Comparison of ENCODE assay signal across 18 cellular contexts in the genomic region with DNA sequence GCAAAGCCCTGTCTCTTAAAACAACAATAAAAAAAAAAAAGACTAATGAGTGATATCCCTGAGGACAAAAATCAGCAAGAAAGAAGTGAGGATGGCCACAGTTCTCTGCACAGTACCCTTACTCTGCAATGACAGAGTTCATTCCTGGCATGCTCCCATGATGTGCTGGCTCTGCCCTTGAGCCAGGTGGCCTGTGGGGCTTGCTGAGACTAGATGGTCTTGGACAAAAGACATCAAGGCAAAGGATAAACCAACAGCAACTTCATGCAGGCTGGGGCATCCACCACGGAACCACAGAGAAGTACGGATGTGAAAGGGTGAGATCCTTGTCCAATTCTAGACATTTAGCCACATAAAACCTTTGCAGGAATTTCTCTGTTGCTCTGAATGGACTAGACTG. TPM values are rescaled to one million over a fixed set of nuclear protein-coding genes. Genes with fewer than 3 reads are reported as not detected.
DNase-seq lines count a peak whose midpoint lies in the region; ATAC-seq and TF ChIP-seq lines count a peak whose summit lies in the region.
"Had no signal": no experiment of that assay in that cellular context is flagged by ENCODE, and none has a peak within 500 bp of the region (broad histone marks: within the 10 kb centered on the region; RNA-seq: fewer than 3 reads in every experiment).

No MANE protein-coding gene starts in this region.

- H3K9me3 ChIP-seq in sigmoid colon = no peaks in the 10 kb centered on the region
- no peaks in the 10 kb centered on the region for H3K9me3 ChIP-seq in H9 (ENCODE audit: control insufficient read depth, low read depth, low read length)
- H3K9me3 ChIP-seq: BLaER1 had no signal

- no peak overlapping the region for H3K14ac ChIP-seq in H9 (ENCODE audit: insufficient read depth, low read length)

- 95 to 97% methylated on average over 2 of the region's 2 CpGs for WGBS in sigmoid colon, 2 donors
- WGBS in H9 (ENCODE audit: extremely low coverage, insufficient read length, low lambda C conversion rate) = no CpG with 5 or more reads among the region's 2 CpGs

- no peak overlapping the region for H3K4me2 ChIP-seq in H9 (ENCODE audit: insufficient read depth, insufficient read length, low read length)
- H3K4me2 ChIP-seq: BLaER1 had no signal

- H2BK20ac ChIP-seq in H9 (ENCODE audit: low read depth, low read length, poor library complexity, severe bottlenecking) = no peak overlapping the region

- H3K79me1 ChIP-seq in H9 (ENCODE audit: insufficient read depth, low read depth, low read length, poor library complexity, severe bottlenecking) = no peaks in the 10 kb centered on the region

- H3K56ac ChIP-seq in H9 (ENCODE audit: insufficient read length, low read depth, low read length) = no peak overlapping the region

- H3K27ac ChIP-seq in sigmoid colon = no peak overlapping the region
- H3K27ac ChIP-seq in H9 (ENCODE audit: insufficient read length, low read depth, low read length) = no peak overlapping the region
- H3K27ac ChIP-seq: BLaER1 had no signal

- no peak for TF ChIP-seq CTCF in activated B cell treated with CpG ODN at 0.5 μM for 24 hours (IDR thresholded peaks at IDR 0.05)
- TF ChIP-seq CTCF in sigmoid colon (IDR thresholded peaks at IDR 0.05) = no peak
- no peak for TF ChIP-seq CTCF in H9 (conservative IDR thresholded peaks at IDR 0.05)

- no peak overlapping the region for H3K4me3 ChIP-seq in sigmoid colon
- H3K4me3 ChIP-seq: BLaER1, GM12878 had no signal

- no peak overlapping the region for H2BK15ac ChIP-seq in H9 (ENCODE audit: low read depth, low read length)

- TF ChIP-seq EP300 in sigmoid colon (IDR thresholded peaks at IDR 0.05) = no peak

- no peak overlapping the region for H3T11ph ChIP-seq in H9 (ENCODE audit: low read length)

- H3K36me3 Mint-ChIP-seq in activated naive CD4-positive, alpha-beta T cell treated with anti-CD3 and anti-CD28 coated beads for 36 hours (ENCODE audit: low read depth) = no peaks in the 10 kb centered on the region
- no peaks in the 10 kb centered on the region for H3K36me3 Mint-ChIP-seq in activated naive CD4-positive, alpha-beta T cell treated with anti-CD3 and anti-CD28 coated beads, Interleukin-2, amount 50 U/mL, for 72 hours
- peaks cover 8% of the 10 kb centered on the region for H3K36me3 Mint-ChIP-seq in activated B cell treated with CpG ODN at 0.5 μM for 24 hours (ENCODE audit: low read depth)
- no peaks in the 10 kb centered on the region; a peak in 1 of 7 replicates for H3K36me3 Mint-ChIP-seq in H9 (ENCODE audit: insufficient read depth in 1 of 3, low read depth in 3 of 3)
- H3K36me3 Mint-ChIP-seq: CD8-positive, alpha-beta T cell had no signal

- no peak overlapping the region for H2BK120ac ChIP-seq in H9 (ENCODE audit: low read depth, low read length, poor library complexity, severe bottlenecking)

- TF ChIP-seq POLR2A in sigmoid colon (IDR thresholded peaks at IDR 0.05) = no peak

- H3K27me3 ChIP-seq in sigmoid colon = no peaks in the 10 kb centered on the region
- H3K27me3 ChIP-seq in H9 (ENCODE audit: insufficient read depth, low read length) = no peaks in the 10 kb centered on the region
- H3K27me3 ChIP-seq: BLaER1 had no signal

- H3K4me1 ChIP-seq in sigmoid colon (peaks cover 0 to 24% (median 7%) of the 10 kb centered on the region in 4 donors), H9 (ENCODE audit: insufficient read depth, low read length) (no peaks in the 10 kb centered on the region)
- H3K4me1 ChIP-seq: BLaER1 had no signal

- POLR2A ChIA-PET in activated B cell treated with CpG ODN at 0.5 μM for 24 hours (lab: Charles Lee) = interaction anchor here (0.6 kb wide), 1 partner anchor 20 kb away, joined by 3 read pairs; no protein-coding TSS in a partner anchor

- H3K23ac ChIP-seq in H9 (ENCODE audit: insufficient read length, low read depth, low read length) = no peak overlapping the region

- H4K91ac ChIP-seq in H9 (ENCODE audit: insufficient read length, low read depth, low read length) = no peak overlapping the region

- no peak overlapping the region for H2AFZ ChIP-seq in H9 (ENCODE audit: low read length)

- no peaks in the 10 kb centered on the region for H4K20me1 ChIP-seq in H9 (ENCODE audit: control insufficient read depth, insufficient read depth, insufficient read length)
- H4K20me1 ChIP-seq: BLaER1 had no signal

- H3K4me3 Mint-ChIP-seq in activated naive CD4-positive, alpha-beta T cell treated with anti-CD3 and anti-CD28 coated beads for 36 hours = no peak overlapping the region
- no peak overlapping the region for H3K4me3 Mint-ChIP-seq in activated B cell treated with CpG ODN at 0.5 μM for 24 hours
- no peak overlapping the region for H3K4me3 Mint-ChIP-seq in H9
- H3K4me3 Mint-ChIP-seq: CD8-positive, alpha-beta T cell; IgD-negative memory B cell had no signal

- peak overlapping the region; percentile 53 for H3K27ac Mint-ChIP-seq in activated naive CD4-positive, alpha-beta T cell treated with anti-CD3 and anti-CD28 coated beads for 36 hours
- H3K27ac Mint-ChIP-seq in activated naive CD4-positive, alpha-beta T cell treated with anti-CD3 and anti-CD28 coated beads, Interleukin-2, amount 50 U/mL, for 72 hours = no peak overlapping the region
- peak overlapping the region; percentile 5 for H3K27ac Mint-ChIP-seq in activated B cell treated with CpG ODN at 0.5 μM for 24 hours
- H3K27ac Mint-ChIP-seq in H9 = no peak overlapping the region
- H3K27ac Mint-ChIP-seq: CD8-positive, alpha-beta T cell had no signal

- H3K18ac ChIP-seq in H9 (ENCODE audit: insufficient read length, low read depth, low read length) = no peak overlapping the region

- peaks cover 0 to 59% (median 7%) of the 10 kb centered on the region in 4 donors for H3K36me3 ChIP-seq in sigmoid colon
- H3K36me3 ChIP-seq: BLaER1 had no signal

- no peak overlapping the region for H3K4ac ChIP-seq in H9 (ENCODE audit: low read depth, low read length)

- no peak for DNase-seq in activated naive CD4-positive, alpha-beta T cell treated with anti-CD3 and anti-CD28 coated beads for 36 hours
- DNase-seq in activated naive CD4-positive, alpha-beta T cell treated with anti-CD3 and anti-CD28 coated beads, Interleukin-2, amount 50 U/mL, for 72 hours (ENCODE audit: low spot score in 2 of 2) = no peak
- DNase-seq in activated B cell treated with CpG ODN at 0.5 μM for 24 hours (no peak), left lobe of liver (ENCODE audit: low spot score) (peak; percentile 28), sigmoid colon (no peak), H9 (no peak)
- no peak for DNase-seq in activated effector memory CD4-positive, alpha-beta T cell treated with Interleukin-2 at 50 U/mL for 16 hours
- DNase-seq: 8988T; Calu3; CD8-positive, alpha-beta T cell; DMS79 treated with DMSO at 0.1 percent for 48 hours; GOT3; H7 had no signal

- no peaks in the 10 kb centered on the region for H3K9me3 Mint-ChIP-seq in activated naive CD4-positive, alpha-beta T cell treated with anti-CD3 and anti-CD28 coated beads for 36 hours
- H3K9me3 Mint-ChIP-seq in activated naive CD4-positive, alpha-beta T cell treated with anti-CD3 and anti-CD28 coated beads, Interleukin-2, amount 50 U/mL, for 72 hours = no peaks in the 10 kb centered on the region
- H3K9me3 Mint-ChIP-seq in activated B cell treated with CpG ODN at 0.5 μM for 24 hours (no peaks in the 10 kb centered on the region), H9 (peaks cover 0 to 2% of the 10 kb centered on the region in 2 experiments; a peak in 1 of 5 replicates)
- H3K9me3 Mint-ChIP-seq: CD8-positive, alpha-beta T cell had no signal

- no peak overlapping the region for H2AK5ac ChIP-seq in H9 (ENCODE audit: insufficient read length, low read length)

- peaks cover 5% of the 10 kb centered on the region for H3K4me1 Mint-ChIP-seq in activated naive CD4-positive, alpha-beta T cell treated with anti-CD3 and anti-CD28 coated beads for 36 hours (ENCODE audit: low read depth)
- H3K4me1 Mint-ChIP-seq in activated B cell treated with CpG ODN at 0.5 μM for 24 hours (peaks cover 5% of the 10 kb centered on the region), H9 (no peaks in the 10 kb centered on the region)

- no peaks in the 10 kb centered on the region for H3K23me2 ChIP-seq in H9 (ENCODE audit: insufficient read length, low read depth, low read length, poor library complexity, severe bottlenecking)

- no peaks in the 10 kb centered on the region for H3K79me2 ChIP-seq in H9 (ENCODE audit: insufficient read depth, low read length)

- H3K9ac ChIP-seq in H9 (ENCODE audit: extremely low read depth, insufficient read length, low read length) = no peak overlapping the region
- H3K9ac ChIP-seq: BLaER1 had no signal

- no peak for ATAC-seq in activated naive CD4-positive, alpha-beta T cell treated with anti-CD3 and anti-CD28 coated beads, Interleukin-2, amount 50 U/mL, for 72 hours
- ATAC-seq in activated B cell treated with CpG ODN at 0.5 μM for 24 hours (ENCODE audit: low read depth) (no peak), left lobe of liver (no peak), GM18907 (IDR thresholded peaks at IDR 0.05; ENCODE audit: unreplicated experiment) (no peak)
- ATAC-seq: CD8-positive, alpha-beta T cell; GM12878; HepG2 had no signal

- CTCF ChIA-PET in activated naive CD4-positive, alpha-beta T cell treated with anti-CD3 and anti-CD28 coated beads for 36 hours (lab: Charles Lee) = no interaction called here
- CTCF ChIA-PET in activated B cell treated with CpG ODN at 0.5 μM for 24 hours (lab: Charles Lee) = no interaction called here

- H2BK12ac ChIP-seq in H9 (ENCODE audit: insufficient read length, low read depth, low read length) = no peak overlapping the region

- intact Hi-C loops in activated naive CD4-positive, alpha-beta T cell treated with anti-CD3 and anti-CD28 coated beads for 36 hours (cut with micrococcal nuclease) = no loop called here
- intact Hi-C loops in activated B cell treated with CpG ODN at 0.5 μM for 24 hours (cut with micrococcal nuclease) (no loop called here), sigmoid colon (cut with DNase I) (no loop called here)

- H3K27me3 Mint-ChIP-seq in activated naive CD4-positive, alpha-beta T cell treated with anti-CD3 and anti-CD28 coated beads for 36 hours (ENCODE audit: low read depth) = peaks cover 14% of the 10 kb centered on the region
- H3K27me3 Mint-ChIP-seq in activated B cell treated with CpG ODN at 0.5 μM for 24 hours (no peaks in the 10 kb centered on the region), H9 (ENCODE audit: low read depth) (peaks cover 19% of the 10 kb centered on the region)
- H3K27me3 Mint-ChIP-seq: IgD-negative memory B cell had no signal

- no peak overlapping the region for H4K8ac ChIP-seq in H9 (replicated peaks; ENCODE audit: insufficient read length, low read depth, low read length)

- no peak overlapping the region for H4K5ac ChIP-seq in H9 (ENCODE audit: insufficient read length, low read depth, low read length)

- H2BK5ac ChIP-seq in H9 (ENCODE audit: insufficient read length, low read length) = no peak overlapping the region

RNA-seq across cellular contexts. Expression of a gene that starts 12.7 kb away (rescaled TPM):
- under 1 TPM; 0.14 to 0.25 TPM for total RNA-seq in activated naive CD4-positive, alpha-beta T cell treated with anti-CD3 and anti-CD28 coated beads for 36 hours
- under 1 TPM; 0.14 to 0.29 TPM for total RNA-seq in activated naive CD4-positive, alpha-beta T cell treated with anti-CD3 and anti-CD28 coated beads, Interleukin-2, amount 50 U/mL, for 72 hours
- total RNA-seq in activated B cell treated with CpG ODN at 0.5 μM for 24 hours = 16.7 and 19.1 TPM in 2 replicates
- total RNA-seq in left lobe of liver = 139 TPM
- 10 to 100 TPM; 24.7 to 46.8 (median 35.5) TPM for total RNA-seq in sigmoid colon
- 100 to 1,000 TPM; 110 to 220 (median 142) TPM for polyA plus RNA-seq in sigmoid colon
- total RNA-seq in H9 (2021) = 0.11 and 0.22 TPM in 2 replicates
- total RNA-seq: HepG2 had no signal
- polyA plus RNA-seq: HepG2 had no signal

Comparison
In these comparisons a context has a peak if more than half of its experiments do, and no peak if none do; other contexts are left out.
1. H3K27ac Mint-ChIP-seq: peak in activated naive CD4-positive, alpha-beta T cell treated with anti-CD3 and anti-CD28 coated beads for 36 hours (single experiment) and activated B cell treated with CpG ODN at 0.5 μM for 24 hours (single experiment); none in activated naive CD4-positive, alpha-beta T cell treated with anti-CD3 and anti-CD28 coated beads, Interleukin-2, amount 50 U/mL, for 72 hours (0 of 2) and H9 (0 of 3).
2. RNA of a gene that starts 12.7 kb away (total RNA-seq): 139 TPM in left lobe of liver (single experiment), 24.7 to 46.8 TPM in sigmoid colon and 16.7 to 19.1 TPM in activated B cell treated with CpG ODN at 0.5 μM for 24 hours; 0.14 to 0.29 TPM in activated naive CD4-positive, alpha-beta T cell treated with anti-CD3 and anti-CD28 coated beads, Interleukin-2, amount 50 U/mL, for 72 hours, 0.14 to 0.25 TPM in activated naive CD4-positive, alpha-beta T cell treated with anti-CD3 and anti-CD28 coated beads for 36 hours and 0.11 to 0.22 TPM in H9; every median in the first group is over 10 times any median in the second.